In the genomic region with DNA sequence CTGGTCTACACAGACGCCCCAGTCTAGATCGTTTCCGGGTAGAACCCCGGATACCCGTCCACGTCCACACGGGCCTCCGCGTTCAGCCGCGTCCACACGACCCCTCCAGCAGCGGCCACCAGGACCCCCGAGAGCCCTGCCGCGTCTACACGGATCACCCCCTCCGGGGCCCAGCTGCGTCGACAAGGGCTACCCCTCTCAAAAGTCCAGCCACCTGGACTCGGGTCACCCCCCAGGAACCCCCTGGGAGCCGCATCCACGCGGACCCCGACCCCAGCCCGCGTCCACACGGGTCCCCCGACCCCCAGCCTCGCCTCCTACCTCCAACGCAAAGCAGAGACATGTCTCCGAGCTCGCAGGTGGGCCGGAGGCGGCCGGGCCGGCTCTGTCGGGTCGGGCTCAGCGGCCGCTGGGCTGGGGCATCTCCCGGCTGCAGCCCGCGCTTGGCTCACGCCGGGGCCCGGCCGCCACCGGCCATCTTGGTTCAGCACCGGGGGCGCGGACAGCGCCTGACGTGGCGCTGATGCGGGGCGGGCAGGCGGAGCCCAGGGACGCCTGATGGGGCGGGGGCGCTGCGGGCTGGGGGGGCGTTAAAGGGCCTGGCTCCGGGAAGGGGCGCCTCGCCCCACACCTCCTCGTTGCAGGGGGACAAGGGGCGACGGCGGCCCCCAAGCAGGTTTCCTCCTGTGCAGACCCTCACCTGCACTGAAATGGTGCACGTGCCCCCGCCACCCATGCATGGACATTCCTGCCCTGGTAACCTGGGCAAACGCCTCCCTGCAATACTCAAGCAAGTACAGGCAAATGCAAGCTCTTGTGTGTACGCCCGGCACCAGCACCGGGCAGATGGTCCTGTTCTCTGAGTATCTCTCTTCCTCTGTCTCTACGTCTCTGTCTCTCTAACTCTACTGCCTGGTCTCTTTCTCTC, we compare ENCODE assay signal across 1 cellular context.
TF ChIP-seq lines count a peak whose summit lies in the region.

TSS of gene UNC13A (minus strand) at position 498 of the 928 bp plus-strand sequence. CDS start at position 343, 155 bp downstream.

TF ChIP-seq in HepG2, 621 proteins besides CTCF, POLR2A, EP300 and RAD21 (continued from another document and continues in another):
- TF ChIP-seq FOXJ3 (CRISPR knock-in tag; IDR thresholded peaks at IDR 0.05; ENCODE audit: borderline replicate concordance) (no peak), PCBP1 (IDR thresholded peaks at IDR 0.05; ENCODE audit: borderline replicate concordance, low read depth, low read length) (no peak), THAP11 (CRISPR knock-in tag; IDR thresholded peaks at IDR 0.05) (0 out of 2 replicates have a peak, but pooled peaks have one; percentile 48), SIX4 (CRISPR knock-in tag; IDR thresholded peaks at IDR 0.05) (no peak), ZSCAN12 (CRISPR knock-in tag; IDR thresholded peaks at IDR 0.05) (no peak), ZNF296 (CRISPR knock-in tag; conservative IDR thresholded peaks at IDR 0.05) (no peak), NPAS2 (CRISPR knock-in tag; IDR thresholded peaks at IDR 0.05; ENCODE audit: borderline replicate concordance) (no peak), ZKSCAN5 (CRISPR knock-in tag; IDR thresholded peaks at IDR 0.05) (no peak), ZNF326 (CRISPR knock-in tag; IDR thresholded peaks at IDR 0.05; ENCODE audit: borderline replicate concordance) (no peak), ZBTB20 (CRISPR knock-in tag; IDR thresholded peaks at IDR 0.05; ENCODE audit: borderline replicate concordance, low read depth) (no peak), ZNF598 (CRISPR knock-in tag; IDR thresholded peaks at IDR 0.05; ENCODE audit: borderline replicate concordance) (no peak), ZNF766 (CRISPR knock-in tag; IDR thresholded peaks at IDR 0.05; ENCODE audit: borderline replicate concordance) (0 out of 2 replicates have a peak, but pooled peaks have one; percentile 41), BRD4 (CRISPR knock-in tag; IDR thresholded peaks at IDR 0.05) (no peak), ZMAT3 (CRISPR knock-in tag; conservative IDR thresholded peaks at IDR 0.05) (peak; percentile 78; the same call in 1 of the 2 replicates), ZNF607 (CRISPR knock-in tag; IDR thresholded peaks at IDR 0.05; ENCODE audit: borderline replicate concordance) (0 out of 2 replicates have a peak, but pooled peaks have one; percentile 65), JDP2 (CRISPR knock-in tag; IDR thresholded peaks at IDR 0.05; ENCODE audit: borderline replicate concordance) (no peak; the same call in 1 of the 2 replicates), IRF2 (CRISPR knock-in tag; IDR thresholded peaks at IDR 0.05) (0 out of 2 replicates have a peak, but pooled peaks have one; percentile 29), SKIL (CRISPR knock-in tag; IDR thresholded peaks at IDR 0.05; ENCODE audit: borderline replicate concordance) (no peak), ZNF317 (CRISPR knock-in tag; IDR thresholded peaks at IDR 0.05) (no peak), ZNF354B (CRISPR knock-in tag; IDR thresholded peaks at IDR 0.05) (no peak), EED (CRISPR knock-in tag; IDR thresholded peaks at IDR 0.05) (peak; percentile 29; the same call in 1 of the 2 replicates), TGIF2 (CRISPR knock-in tag; IDR thresholded peaks at IDR 0.05) (peak; percentile 41; the same call in 1 of the 2 replicates), PREB (CRISPR knock-in tag; IDR thresholded peaks at IDR 0.05) (no peak), ZNF891 (CRISPR knock-in tag; IDR thresholded peaks at IDR 0.05) (no peak; the same call in 1 of the 2 replicates), KLF16 (CRISPR knock-in tag; IDR thresholded peaks at IDR 0.05) (0 out of 4 replicates have a peak, but pooled peaks of 1 of the 2 experiments have one; percentile 44), NBN (conservative IDR thresholded peaks at IDR 0.05) (no peak), YY1 (IDR thresholded peaks at IDR 0.05; ENCODE audit: insufficient read depth, insufficient replicate concordance, low read depth, low read length) (peak; percentile 94), CBFB (CRISPR knock-in tag; IDR thresholded peaks at IDR 0.05) (no peak), PAF1 (CRISPR knock-in tag; IDR thresholded peaks at IDR 0.05) (no peak), RELA (CRISPR knock-in tag; IDR thresholded peaks at IDR 0.05) (no peak), RFX1 (IDR thresholded peaks at IDR 0.05) (no peak), ZNF629 (CRISPR knock-in tag; conservative IDR thresholded peaks at IDR 0.05) (no peak)
- TF ChIP-seq, protein P1, sequence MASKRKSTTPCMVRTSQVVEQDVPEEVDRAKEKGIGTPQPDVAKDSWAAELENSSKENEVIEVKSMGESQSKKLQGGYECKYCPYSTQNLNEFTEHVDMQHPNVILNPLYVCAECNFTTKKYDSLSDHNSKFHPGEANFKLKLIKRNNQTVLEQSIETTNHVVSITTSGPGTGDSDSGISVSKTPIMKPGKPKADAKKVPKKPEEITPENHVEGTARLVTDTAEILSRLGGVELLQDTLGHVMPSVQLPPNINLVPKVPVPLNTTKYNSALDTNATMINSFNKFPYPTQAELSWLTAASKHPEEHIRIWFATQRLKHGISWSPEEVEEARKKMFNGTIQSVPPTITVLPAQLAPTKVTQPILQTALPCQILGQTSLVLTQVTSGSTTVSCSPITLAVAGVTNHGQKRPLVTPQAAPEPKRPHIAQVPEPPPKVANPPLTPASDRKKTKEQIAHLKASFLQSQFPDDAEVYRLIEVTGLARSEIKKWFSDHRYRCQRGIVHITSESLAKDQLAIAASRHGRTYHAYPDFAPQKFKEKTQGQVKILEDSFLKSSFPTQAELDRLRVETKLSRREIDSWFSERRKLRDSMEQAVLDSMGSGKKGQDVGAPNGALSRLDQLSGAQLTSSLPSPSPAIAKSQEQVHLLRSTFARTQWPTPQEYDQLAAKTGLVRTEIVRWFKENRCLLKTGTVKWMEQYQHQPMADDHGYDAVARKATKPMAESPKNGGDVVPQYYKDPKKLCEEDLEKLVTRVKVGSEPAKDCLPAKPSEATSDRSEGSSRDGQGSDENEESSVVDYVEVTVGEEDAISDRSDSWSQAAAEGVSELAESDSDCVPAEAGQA (IDR thresholded peaks at IDR 0.05; ENCODE audit: low read depth): no peak
- TF ChIP-seq, protein P1 (CRISPR knock-in tag; IDR thresholded peaks at IDR 0.05; ENCODE audit: borderline replicate concordance): no peak
- TF ChIP-seq, protein P2, sequence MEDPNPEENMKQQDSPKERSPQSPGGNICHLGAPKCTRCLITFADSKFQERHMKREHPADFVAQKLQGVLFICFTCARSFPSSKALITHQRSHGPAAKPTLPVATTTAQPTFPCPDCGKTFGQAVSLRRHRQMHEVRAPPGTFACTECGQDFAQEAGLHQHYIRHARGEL (CRISPR knock-in tag; IDR thresholded peaks at IDR 0.05): no peak
- TF ChIP-seq, protein P3, sequence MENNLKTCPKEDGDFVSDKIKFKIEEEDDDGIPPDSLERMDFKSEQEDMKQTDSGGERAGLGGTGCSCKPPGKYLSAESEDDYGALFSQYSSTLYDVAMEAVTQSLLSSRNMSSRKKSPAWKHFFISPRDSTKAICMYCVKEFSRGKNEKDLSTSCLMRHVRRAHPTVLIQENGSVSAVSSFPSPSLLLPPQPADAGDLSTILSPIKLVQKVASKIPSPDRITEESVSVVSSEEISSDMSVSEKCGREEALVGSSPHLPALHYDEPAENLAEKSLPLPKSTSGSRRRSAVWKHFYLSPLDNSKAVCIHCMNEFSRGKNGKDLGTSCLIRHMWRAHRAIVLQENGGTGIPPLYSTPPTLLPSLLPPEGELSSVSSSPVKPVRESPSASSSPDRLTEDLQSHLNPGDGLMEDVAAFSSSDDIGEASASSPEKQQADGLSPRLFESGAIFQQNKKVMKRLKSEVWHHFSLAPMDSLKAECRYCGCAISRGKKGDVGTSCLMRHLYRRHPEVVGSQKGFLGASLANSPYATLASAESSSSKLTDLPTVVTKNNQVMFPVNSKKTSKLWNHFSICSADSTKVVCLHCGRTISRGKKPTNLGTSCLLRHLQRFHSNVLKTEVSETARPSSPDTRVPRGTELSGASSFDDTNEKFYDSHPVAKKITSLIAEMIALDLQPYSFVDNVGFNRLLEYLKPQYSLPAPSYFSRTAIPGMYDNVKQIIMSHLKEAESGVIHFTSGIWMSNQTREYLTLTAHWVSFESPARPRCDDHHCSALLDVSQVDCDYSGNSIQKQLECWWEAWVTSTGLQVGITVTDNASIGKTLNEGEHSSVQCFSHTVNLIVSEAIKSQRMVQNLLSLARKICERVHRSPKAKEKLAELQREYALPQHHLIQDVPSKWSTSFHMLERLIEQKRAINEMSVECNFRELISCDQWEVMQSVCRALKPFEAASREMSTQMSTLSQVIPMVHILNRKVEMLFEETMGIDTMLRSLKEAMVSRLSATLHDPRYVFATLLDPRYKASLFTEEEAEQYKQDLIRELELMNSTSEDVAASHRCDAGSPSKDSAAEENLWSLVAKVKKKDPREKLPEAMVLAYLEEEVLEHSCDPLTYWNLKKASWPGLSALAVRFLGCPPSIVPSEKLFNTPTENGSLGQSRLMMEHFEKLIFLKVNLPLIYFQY (CRISPR knock-in tag; IDR thresholded peaks at IDR 0.05; ENCODE audit: borderline replicate concordance): peak; percentile 68; the same call in 1 of the 2 replicates
- TF ChIP-seq, protein P4, sequence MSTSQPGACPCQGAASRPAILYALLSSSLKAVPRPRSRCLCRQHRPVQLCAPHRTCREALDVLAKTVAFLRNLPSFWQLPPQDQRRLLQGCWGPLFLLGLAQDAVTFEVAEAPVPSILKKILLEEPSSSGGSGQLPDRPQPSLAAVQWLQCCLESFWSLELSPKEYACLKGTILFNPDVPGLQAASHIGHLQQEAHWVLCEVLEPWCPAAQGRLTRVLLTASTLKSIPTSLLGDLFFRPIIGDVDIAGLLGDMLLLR (CRISPR knock-in tag; IDR thresholded peaks at IDR 0.05): no peak
- TF ChIP-seq, protein P5, sequence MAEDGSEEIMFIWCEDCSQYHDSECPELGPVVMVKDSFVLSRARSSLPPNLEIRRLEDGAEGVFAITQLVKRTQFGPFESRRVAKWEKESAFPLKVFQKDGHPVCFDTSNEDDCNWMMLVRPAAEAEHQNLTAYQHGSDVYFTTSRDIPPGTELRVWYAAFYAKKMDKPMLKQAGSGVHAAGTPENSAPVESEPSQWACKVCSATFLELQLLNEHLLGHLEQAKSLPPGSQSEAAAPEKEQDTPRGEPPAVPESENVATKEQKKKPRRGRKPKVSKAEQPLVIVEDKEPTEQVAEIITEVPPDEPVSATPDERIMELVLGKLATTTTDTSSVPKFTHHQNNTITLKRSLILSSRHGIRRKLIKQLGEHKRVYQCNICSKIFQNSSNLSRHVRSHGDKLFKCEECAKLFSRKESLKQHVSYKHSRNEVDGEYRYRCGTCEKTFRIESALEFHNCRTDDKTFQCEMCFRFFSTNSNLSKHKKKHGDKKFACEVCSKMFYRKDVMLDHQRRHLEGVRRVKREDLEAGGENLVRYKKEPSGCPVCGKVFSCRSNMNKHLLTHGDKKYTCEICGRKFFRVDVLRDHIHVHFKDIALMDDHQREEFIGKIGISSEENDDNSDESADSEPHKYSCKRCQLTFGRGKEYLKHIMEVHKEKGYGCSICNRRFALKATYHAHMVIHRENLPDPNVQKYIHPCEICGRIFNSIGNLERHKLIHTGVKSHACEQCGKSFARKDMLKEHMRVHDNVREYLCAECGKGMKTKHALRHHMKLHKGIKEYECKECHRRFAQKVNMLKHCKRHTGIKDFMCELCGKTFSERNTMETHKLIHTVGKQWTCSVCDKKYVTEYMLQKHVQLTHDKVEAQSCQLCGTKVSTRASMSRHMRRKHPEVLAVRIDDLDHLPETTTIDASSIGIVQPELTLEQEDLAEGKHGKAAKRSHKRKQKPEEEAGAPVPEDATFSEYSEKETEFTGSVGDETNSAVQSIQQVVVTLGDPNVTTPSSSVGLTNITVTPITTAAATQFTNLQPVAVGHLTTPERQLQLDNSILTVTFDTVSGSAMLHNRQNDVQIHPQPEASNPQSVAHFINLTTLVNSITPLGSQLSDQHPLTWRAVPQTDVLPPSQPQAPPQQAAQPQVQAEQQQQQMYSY (CRISPR knock-in tag; IDR thresholded peaks at IDR 0.05): no peak
- TF ChIP-seq, protein P6, sequence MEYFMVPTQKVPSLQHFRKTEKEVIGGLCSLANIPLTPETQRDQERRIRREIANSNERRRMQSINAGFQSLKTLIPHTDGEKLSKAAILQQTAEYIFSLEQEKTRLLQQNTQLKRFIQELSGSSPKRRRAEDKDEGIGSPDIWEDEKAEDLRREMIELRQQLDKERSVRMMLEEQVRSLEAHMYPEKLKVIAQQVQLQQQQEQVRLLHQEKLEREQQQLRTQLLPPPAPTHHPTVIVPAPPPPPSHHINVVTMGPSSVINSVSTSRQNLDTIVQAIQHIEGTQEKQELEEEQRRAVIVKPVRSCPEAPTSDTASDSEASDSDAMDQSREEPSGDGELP (IDR thresholded peaks at IDR 0.05; ENCODE audit: borderline replicate concordance, low read depth): no peak
